In genomic region chr9:83343366-83343765, GRCh38 we compare ENCODE assay signal across 19 cellular contexts.
DNase-seq lines count a peak whose midpoint lies in the region; ATAC-seq, FAIRE-seq and TF ChIP-seq lines count a peak whose summit lies in the region.
"Had no signal": no experiment of that assay in that cellular context is flagged by ENCODE, and none has a peak within 500 bp of the region (broad histone marks: within the 10 kb centered on the region; RNA-seq: fewer than 3 reads in every experiment).

No MANE protein-coding gene starts in this region.

- H3K27ac ChIP-seq in GM23338 (ENCODE audit: low read depth) (no peak overlapping the region), H1 (ENCODE audit: low read depth, low read length) (no peak overlapping the region), parathyroid adenoma (peak overlapping the region; percentile 66)
- H3K27ac ChIP-seq: BLaER1, C4-2B had no signal

- H2BK120ac ChIP-seq in H1 (replicated peaks; ENCODE audit: low read depth, low read length), result no peak overlapping the region

- H2BK12ac ChIP-seq in H1 (ENCODE audit: low read depth, low read length), result 0 out of 2 replicates have a peak overlapping the region, but pooled peaks have one; percentile 14

- H3K9me3 ChIP-seq in H1 (ENCODE audit: insufficient read depth in 2 of 2, low read depth in 1 of 2, low read length in 1 of 2) (no peaks in the 10 kb centered on the region), parathyroid adenoma (ENCODE audit: control insufficient read depth, low read length) (no peaks in the 10 kb centered on the region)
- H3K9me3 ChIP-seq: BLaER1, Caco-2 had no signal

- H3K9ac ChIP-seq in H1 (replicated peaks in 1 of 4; ENCODE audit: extremely low read depth in 1 of 4, low read depth in 3 of 4, low read length in 3 of 4) (no peak overlapping the region), parathyroid adenoma (no peak overlapping the region)
- H3K9ac ChIP-seq: BLaER1 had no signal

- H4K20me1 ChIP-seq in GM23338 (replicated peaks; ENCODE audit: insufficient read depth), result no peaks in the 10 kb centered on the region
- H4K20me1 ChIP-seq in H1 (replicated peaks in 1 of 2; ENCODE audit: control insufficient read depth in 1 of 2, insufficient read depth in 2 of 2, low read length in 2 of 2), result no peaks in the 10 kb centered on the region
- H4K20me1 ChIP-seq: BLaER1 had no signal

- no peak overlapping the region for H4K8ac ChIP-seq in H1 (ENCODE audit: extremely low read depth, insufficient read depth, low read length)

- H3K14ac ChIP-seq in H1 (ENCODE audit: insufficient read length), result no peak overlapping the region

- WGBS in H1 (ENCODE audit: extremely low coverage in 1 of 2, insufficient coverage in 1 of 2, insufficient read length in 1 of 2, insufficient replicate concordance in 2 of 2, low coverage in 1 of 2, low lambda C conversion rate in 2 of 2, missing lambda C conversion rate in 1 of 2), 2 experiments, result 92% methylated on average over 8 of the region's 8 CpGs; no CpG with 5 or more reads in 1 of the 2 experiments

- no peak for DNase-seq in GM23338 (ENCODE audit: low spot score)
- peak; percentile 58 for DNase-seq in SK-N-DZ (ENCODE audit: low spot score)
- DNase-seq in H1 (ENCODE audit: low read depth in 1 of 2, low spot score in 2 of 2), result no peak
- DNase-seq in cortex of kidney (lab: John Stamatoyannopoulos, UW), result no peak
- DNase-seq in epidermal melanocyte (ENCODE audit: insufficient read length, low spot score), result no peak
- DNase-seq: Caco-2; CD4-positive, CD25-positive, alpha-beta regulatory T cell; CD8-positive, alpha-beta T cell; DMS153; DND-41; GOT3; H7; HCEC 1CT had no signal

- H3K4ac ChIP-seq in H1 (replicated peaks; ENCODE audit: insufficient read length, low read depth, low read length), result no peak overlapping the region

- H3K79me2 ChIP-seq in GM23338 (replicated peaks; ENCODE audit: insufficient read depth) (no peaks in the 10 kb centered on the region), H1 (ENCODE audit: control insufficient read depth in 1 of 2, insufficient read depth in 2 of 2, low read length in 2 of 2) (no peaks in the 10 kb centered on the region), parathyroid adenoma (peaks cover 6% of the 10 kb centered on the region)

- no peak overlapping the region for H2AK5ac ChIP-seq in H1 (ENCODE audit: low read depth, low read length)

- no peak overlapping the region for H3K27ac Mint-ChIP-seq in GM23338
- H3K27ac Mint-ChIP-seq: B cell; CD4-positive, CD25-positive, alpha-beta regulatory T cell; CD8-positive, alpha-beta T cell had no signal

- no peak overlapping the region for H4K91ac ChIP-seq in H1 (replicated peaks; ENCODE audit: insufficient read length, low read length)

- no peaks in the 10 kb centered on the region for H3K9me3 Mint-ChIP-seq in GM23338
- H3K9me3 Mint-ChIP-seq: CD8-positive, alpha-beta T cell had no signal

- no peak for FAIRE-seq in H1 (lab: Jason Lieb, UNC)
- FAIRE-seq: G401.6, GM12892 had no signal

- H2BK5ac ChIP-seq in H1 (ENCODE audit: low read depth, low read length), result 0 out of 2 replicates have a peak overlapping the region, but pooled peaks have one; percentile 24

- no peak overlapping the region for H3K18ac ChIP-seq in H1 (ENCODE audit: extremely low read depth, low read length)

- H3K4me2 ChIP-seq in GM23338 (no peak overlapping the region), H1 (ENCODE audit: insufficient read depth in 1 of 2, low read depth in 2 of 2, low read length in 2 of 2) (no peak overlapping the region), parathyroid adenoma (ENCODE audit: low read length) (no peak overlapping the region)
- H3K4me2 ChIP-seq: BLaER1 had no signal

- 0 out of 2 replicates have a peak overlapping the region, but pooled peaks have one; percentile 32 for H2BK20ac ChIP-seq in H1 (ENCODE audit: low read length)

- no peak for TF ChIP-seq EP300 in H1 (IDR thresholded peaks at IDR 0.05; ENCODE audit: borderline replicate concordance in 1 of 2, low read depth in 2 of 2, low read length in 2 of 2)

- H3F3A ChIP-seq in GM23338 (replicated peaks; ENCODE audit: low read depth), result no peaks in the 10 kb centered on the region

- H3K4me1 ChIP-seq in GM23338 (ENCODE audit: insufficient read depth) (no peaks in the 10 kb centered on the region), H1 (replicated peaks in 1 of 4; ENCODE audit: control insufficient read depth in 3 of 4, insufficient read depth in 4 of 4, low read length in 3 of 4) (peaks cover 0 to 2% (median 0%) of the 10 kb centered on the region in 4 experiments; a peak in 2 of 7 replicates), parathyroid adenoma (peaks cover 34% of the 10 kb centered on the region)
- H3K4me1 ChIP-seq: Caco-2 had no signal

- POLR2A ChIA-PET in H1 (lab: Charles Lee; ENCODE audit: partially characterized antibody), result interaction anchor here (0.5 kb wide), 1 partner anchor 578 kb away, joined by 3 read pairs; the partner anchor contains the start of gene KIF27

- TF ChIP-seq POLR2A in H1 (IDR thresholded peaks at IDR 0.05; ENCODE audit: control extremely low read depth in 1 of 2, low read depth in 2 of 2, low read length in 2 of 2), result no peak

- H3K36me3 Mint-ChIP-seq in GM23338 (ENCODE audit: low read depth), result no peaks in the 10 kb centered on the region
- H3K36me3 Mint-ChIP-seq: CD8-positive, alpha-beta T cell had no signal

- H3K4me3 ChIP-seq in GM23338 (no peak overlapping the region), H1 (ENCODE audit: extremely low read depth in 1 of 4, insufficient read depth in 2 of 4, low read depth in 3 of 4, low read length in 4 of 4) (no peak overlapping the region), parathyroid adenoma (ENCODE audit: low read depth, low read length) (no peak overlapping the region)
- H3K4me3 ChIP-seq: BLaER1 had no signal

- H3K36me3 ChIP-seq in GM23338 (ENCODE audit: insufficient read depth) (no peaks in the 10 kb centered on the region), H1 (ENCODE audit: control insufficient read depth in 2 of 4, insufficient read depth in 4 of 4, low read length in 3 of 4) (no peaks in the 10 kb centered on the region), parathyroid adenoma (ENCODE audit: control insufficient read depth, insufficient read depth, low read length) (no peaks in the 10 kb centered on the region)
- H3K36me3 ChIP-seq: BLaER1 had no signal

- H3K9me2 ChIP-seq in GM23338 (ENCODE audit: insufficient read depth), result 0 out of 2 replicates have a peak, but pooled peaks cover 4% of the 10 kb centered on the region

- H3K27me3 ChIP-seq in GM23338 (ENCODE audit: insufficient read depth) (no peaks in the 10 kb centered on the region), H1 (replicated peaks in 1 of 4; ENCODE audit: control insufficient read depth in 3 of 4, extremely low read depth in 1 of 4, insufficient read depth in 3 of 4, low read length in 3 of 4) (no peaks in the 10 kb centered on the region), parathyroid adenoma (ENCODE audit: control insufficient read depth, insufficient read depth, low read length) (no peaks in the 10 kb centered on the region)
- H3K27me3 ChIP-seq: BLaER1 had no signal

- TF ChIP-seq RAD21 in H1 (IDR thresholded peaks at IDR 0.05 in 1 of 2, conservative IDR thresholded peaks at IDR 0.05 in 1 of 2; ENCODE audit: low read depth in 2 of 2, low read length in 2 of 2), result no peak

- H3K27me3 Mint-ChIP-seq in GM23338 (ENCODE audit: insufficient read depth, low read depth, poor library complexity), result no peaks in the 10 kb centered on the region
- H3K27me3 Mint-ChIP-seq: B cell; CD4-positive, CD25-positive, alpha-beta regulatory T cell had no signal

- no peaks in the 10 kb centered on the region for H3K79me1 ChIP-seq in H1 (ENCODE audit: low read depth, low read length)

- CTCF ChIA-PET in H1 (lab: Charles Lee; ENCODE audit: partially characterized antibody), result interaction anchor here (0.7 to 8.8 kb wide), 10 partner anchors 10 to 268 kb away, joined by 3 to 92 read pairs (median 3); partner anchors contain the start of gene FRMD3

- H3K4me1 Mint-ChIP-seq in GM23338, result peaks cover 7% of the 10 kb centered on the region; the same call in 2 of the 3 replicates
- H3K4me1 Mint-ChIP-seq: B cell; CD4-positive, CD25-positive, alpha-beta regulatory T cell had no signal

- H3K56ac ChIP-seq in H1 (replicated peaks; ENCODE audit: insufficient read length, low read depth, low read length), result no peak overlapping the region

- no peak overlapping the region for H3K23ac ChIP-seq in H1 (ENCODE audit: insufficient read length)

- 0 out of 2 replicates have a peak overlapping the region, but pooled peaks have one; percentile 47 for H2AFZ ChIP-seq in GM23338
- no peak overlapping the region for H2AFZ ChIP-seq in H1 (ENCODE audit: low read length)
- peak overlapping the region; percentile 29 for H2AFZ ChIP-seq in parathyroid adenoma

- H4K5ac ChIP-seq in H1 (ENCODE audit: insufficient read length, low read depth, low read length), result no peak overlapping the region

- H2BK15ac ChIP-seq in H1 (ENCODE audit: low read length), result no peak overlapping the region

- no peak overlapping the region for H3K4me3 Mint-ChIP-seq in GM23338
- H3K4me3 Mint-ChIP-seq: B cell; CD4-positive, CD25-positive, alpha-beta regulatory T cell; CD8-positive, alpha-beta T cell had no signal

- H3K23me2 ChIP-seq in H1 (ENCODE audit: low read depth, low read length), result no peaks in the 10 kb centered on the region

- ATAC-seq in GM23338, result no peak
- ATAC-seq: CD8-positive, alpha-beta T cell had no signal

- TF ChIP-seq CTCF in GM23338 (conservative IDR thresholded peaks at IDR 0.05; ENCODE audit: low read depth in 2 of 2) (no peak), H1 (IDR thresholded peaks at IDR 0.05; ENCODE audit: control extremely low read depth in 1 of 3, insufficient read depth in 1 of 3, low read depth in 1 of 3, low read length in 3 of 3) (no peak), parathyroid adenoma (IDR thresholded peaks at IDR 0.05) (no peak)

TF ChIP-seq in GM23338, 12 proteins besides CTCF, POLR2A, EP300 and RAD21 (continues in another document):
- TF ChIP-seq ZNF114 (CRISPR knock-in tag; IDR thresholded peaks at IDR 0.05), result no peak

TF ChIP-seq in H1, 55 proteins besides CTCF, POLR2A, EP300 and RAD21:
- no peak for TF ChIP-seq YY1 (IDR thresholded peaks at IDR 0.05; ENCODE audit: low read depth, low read length)
